ENCODE assay signal across 2 cellular contexts in genomic region chr10:131902211-131902610, GRCh38.
TF ChIP-seq lines count a peak whose summit lies in the region.

No MANE protein-coding gene starts in this region.

TF ChIP-seq in SK-N-SH, 30 proteins besides CTCF, POLR2A, EP300 and RAD21 (continued from another document):
- TF ChIP-seq REST (IDR thresholded peaks at IDR 0.05; ENCODE audit: low read depth, low read length): no peak
- TF ChIP-seq TAF1 (IDR thresholded peaks at IDR 0.05; ENCODE audit: borderline replicate concordance, low read depth, low read length): no peak
- TF ChIP-seq MXI1 (IDR thresholded peaks at IDR 0.05; ENCODE audit: low read depth, low read length): no peak
- no peak for TF ChIP-seq IRF3 (IDR thresholded peaks at IDR 0.05; ENCODE audit: low read depth, low read length)
- no peak for TF ChIP-seq USF1 (IDR thresholded peaks at IDR 0.05; ENCODE audit: borderline replicate concordance, low read depth)
- no peak for TF ChIP-seq ELF1 (IDR thresholded peaks at IDR 0.05)
- no peak for TF ChIP-seq GABPA (IDR thresholded peaks at IDR 0.05; ENCODE audit: low read depth)

TF ChIP-seq in SK-N-SH treated with all-trans-retinoic acid at 6 μM for 48 hours, 23 proteins besides CTCF, POLR2A, EP300 and RAD21 (continued from another document):
- TF ChIP-seq RARB (CRISPR knock-in tag; IDR thresholded peaks at IDR 0.05) (no peak), ZFP30 (CRISPR knock-in tag; IDR thresholded peaks at IDR 0.05) (no peak), CSDC2 (CRISPR knock-in tag; IDR thresholded peaks at IDR 0.05) (no peak), ISL1 (CRISPR knock-in tag; IDR thresholded peaks at IDR 0.05) (no peak), POU6F1 (CRISPR knock-in tag; IDR thresholded peaks at IDR 0.05; ENCODE audit: borderline replicate concordance, low read depth) (no peak), ZNF8 (CRISPR knock-in tag; IDR thresholded peaks at IDR 0.05) (no peak), OSR1 (CRISPR knock-in tag; IDR thresholded peaks at IDR 0.05) (no peak), ZNF70 (CRISPR knock-in tag; IDR thresholded peaks at IDR 0.05) (no peak)
